11 cellular contexts compared by ENCODE assay signal in the genomic region with DNA sequence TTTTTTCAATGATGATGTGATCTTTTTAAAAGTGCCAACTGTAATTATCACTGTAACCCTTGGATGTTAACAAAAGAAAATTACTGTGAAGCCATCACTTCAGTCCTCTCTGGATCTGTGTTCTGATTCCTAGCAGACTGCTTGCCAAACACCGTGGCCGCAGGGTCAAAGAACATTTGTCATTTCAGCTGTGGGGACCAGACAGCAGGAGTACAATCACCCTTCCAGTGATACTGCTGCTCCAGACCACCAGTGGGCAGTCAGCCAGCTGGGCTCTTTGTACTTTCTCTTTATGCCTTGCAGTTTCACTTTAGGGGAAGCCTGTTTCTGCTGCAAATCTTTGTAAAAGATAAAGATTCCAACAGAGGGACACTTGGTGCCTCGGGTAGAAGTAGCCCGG.
DNase-seq lines count a peak whose midpoint lies in the region; ATAC-seq and TF ChIP-seq lines count a peak whose summit lies in the region.
"Had no signal": no experiment of that assay in that cellular context is flagged by ENCODE, and none has a peak within 500 bp of the region (broad histone marks: within the 10 kb centered on the region; RNA-seq: fewer than 3 reads in every experiment).

No MANE protein-coding gene starts in this region.

- H3K27me3 Mint-ChIP-seq in endodermal cell (ENCODE audit: insufficient read depth) (no peaks in the 10 kb centered on the region), endothelial cell (ENCODE audit: unreplicated experiment) (no peaks in the 10 kb centered on the region)
- H3K27me3 Mint-ChIP-seq in activated naive CD8-positive, alpha-beta T cell treated with anti-CD3 and anti-CD28 coated beads, Interleukin-2, amount 50 U/mL, for 24 hours, result no peaks in the 10 kb centered on the region

- WGBS in endodermal cell (ENCODE audit: insufficient coverage in 1 of 2, insufficient read length in 1 of 2), 2 experiments, result 81 to 92% methylated on average over 4 of the region's 4 CpGs
- WGBS in mesenchymal stem cell, result 53% methylated on average over 4 of the region's 4 CpGs

- DNase-seq in stimulated activated CD4-positive, alpha-beta T cell treated with anti-CD3 and anti-CD28 coated beads, Interleukin-1b, Interleukin-23, amount 100 ng/mL, for 48 hours, result peak; percentile 1
- DNase-seq in stimulated activated CD4-positive, alpha-beta T cell treated with anti-CD3 and anti-CD28 coated beads, Interleukin-4, amount 100 ng/mL, for 24 hours, result no peak
- DNase-seq in endodermal cell, result no peak
- peak; percentile 67 for DNase-seq in mesenchymal stem cell
- no peak for DNase-seq in activated naive CD8-positive, alpha-beta T cell treated with anti-CD3 and anti-CD28 coated beads, Interleukin-2, amount 50 U/mL, for 24 hours
- DNase-seq in endothelial cell (ENCODE audit: low spot score), result no peak
- DNase-seq: hippocampal formation; stimulated activated CD4-positive, alpha-beta T cell treated with anti-CD3 and anti-CD28 coated beads, Interleukin-4, amount 100 ng/mL, for 1 hour had no signal

- H2AFZ ChIP-seq in mesenchymal stem cell (ENCODE audit: low read depth, low read length), result no peak overlapping the region

- H3K27ac ChIP-seq in endodermal cell (ENCODE audit: low read depth, low read length), result no peak overlapping the region
- no peak overlapping the region for H3K27ac ChIP-seq in mesenchymal stem cell (ENCODE audit: low read length, poor library complexity, severe bottlenecking)

- H3K27ac Mint-ChIP-seq in endodermal cell (no peak overlapping the region), endothelial cell (ENCODE audit: unreplicated experiment) (no peak overlapping the region)
- H3K27ac Mint-ChIP-seq in activated naive CD8-positive, alpha-beta T cell treated with anti-CD3 and anti-CD28 coated beads, Interleukin-2, amount 50 U/mL, for 24 hours, result no peak overlapping the region
- H3K27ac Mint-ChIP-seq: natural killer cell treated with Interleukin-12 subunit alpha and Interleukin-12 subunit beta and Interleukin-15 and Interleukin-18, amount 100 ng/mL, for 72 hours had no signal

- no peak overlapping the region for H2BK5ac ChIP-seq in mesenchymal stem cell (ENCODE audit: low read depth, low read length, poor library complexity, severe bottlenecking)

- H3K9ac ChIP-seq in endodermal cell (ENCODE audit: extremely low read depth, low read length, poor library complexity, severe bottlenecking), result no peak overlapping the region
- H3K9ac ChIP-seq in mesenchymal stem cell (ENCODE audit: low read length), result peak overlapping the region; percentile 48

- H3K14ac ChIP-seq in mesenchymal stem cell (ENCODE audit: low read length in 2 of 2), result no peak overlapping the region

- no peak overlapping the region for H2BK15ac ChIP-seq in mesenchymal stem cell (ENCODE audit: low read depth, poor library complexity, severe bottlenecking)

- peak; percentile 64 for TF ChIP-seq CTCF in endodermal cell (conservative IDR thresholded peaks at IDR 0.05)
- TF ChIP-seq CTCF in endothelial cell (IDR thresholded peaks at IDR 0.05; ENCODE audit: unreplicated experiment), result no peak

- H3K27me3 ChIP-seq in endodermal cell (ENCODE audit: control insufficient read depth, insufficient read depth, low read length, poor library complexity, severe bottlenecking) (no peaks in the 10 kb centered on the region), mesenchymal stem cell (ENCODE audit: control insufficient read depth in 1 of 2, insufficient read depth in 1 of 2, low read length in 2 of 2) (no peaks in the 10 kb centered on the region)

- no peak overlapping the region for H4K91ac ChIP-seq in mesenchymal stem cell (ENCODE audit: low read length)

- no peak overlapping the region for H3K23ac ChIP-seq in mesenchymal stem cell (ENCODE audit: low read length in 2 of 2)

- H3K9me3 Mint-ChIP-seq in endodermal cell (no peaks in the 10 kb centered on the region), endothelial cell (ENCODE audit: unreplicated experiment) (no peaks in the 10 kb centered on the region)
- H3K9me3 Mint-ChIP-seq in activated naive CD8-positive, alpha-beta T cell treated with anti-CD3 and anti-CD28 coated beads, Interleukin-2, amount 50 U/mL, for 24 hours, result no peaks in the 10 kb centered on the region
- H3K9me3 Mint-ChIP-seq: natural killer cell treated with Interleukin-12 subunit alpha and Interleukin-12 subunit beta and Interleukin-15 and Interleukin-18, amount 100 ng/mL, for 72 hours had no signal

- H3K36me3 ChIP-seq in endodermal cell (ENCODE audit: control insufficient read depth, insufficient read depth, low read length) (no peaks in the 10 kb centered on the region), mesenchymal stem cell (ENCODE audit: control insufficient read depth in 1 of 2, insufficient read depth in 2 of 2, low read depth in 1 of 2, low read length in 2 of 2) (no peaks in the 10 kb centered on the region)

- H3K4me1 Mint-ChIP-seq in endodermal cell, result peaks cover 11% of the 10 kb centered on the region
- H3K4me1 Mint-ChIP-seq in activated naive CD8-positive, alpha-beta T cell treated with anti-CD3 and anti-CD28 coated beads, Interleukin-2, amount 50 U/mL, for 24 hours, result no peaks in the 10 kb centered on the region
- no peaks in the 10 kb centered on the region for H3K4me1 Mint-ChIP-seq in endothelial cell (ENCODE audit: unreplicated experiment)

- no peak overlapping the region for H2BK120ac ChIP-seq in mesenchymal stem cell (ENCODE audit: low read depth, low read length)

- ATAC-seq in HG03432 (IDR thresholded peaks at IDR 0.05; ENCODE audit: unreplicated experiment), result no peak
- ATAC-seq in activated naive CD8-positive, alpha-beta T cell treated with anti-CD3 and anti-CD28 coated beads, Interleukin-2, amount 50 U/mL, for 24 hours, result no peak
- no peak for ATAC-seq in GM21390 (IDR thresholded peaks at IDR 0.05; ENCODE audit: unreplicated experiment)
- ATAC-seq: natural killer cell treated with Interleukin-12 subunit alpha and Interleukin-12 subunit beta and Interleukin-15 and Interleukin-18, amount 100 ng/mL, for 72 hours had no signal

- H3K4me1 ChIP-seq in endodermal cell (ENCODE audit: control insufficient read depth, insufficient read depth, low read length) (no peaks in the 10 kb centered on the region), mesenchymal stem cell (ENCODE audit: control insufficient read depth, insufficient read depth, low read depth, low read length) (no peaks in the 10 kb centered on the region)

- H2BK12ac ChIP-seq in mesenchymal stem cell (ENCODE audit: low read length in 2 of 2), result no peak overlapping the region

- no peaks in the 10 kb centered on the region for H3K79me1 ChIP-seq in mesenchymal stem cell (replicated peaks; ENCODE audit: low read length, poor library complexity, severe bottlenecking)

- no peak overlapping the region for H4K8ac ChIP-seq in mesenchymal stem cell (ENCODE audit: low read length)

- H3K4me3 Mint-ChIP-seq in endodermal cell, result no peak overlapping the region
- H3K4me3 Mint-ChIP-seq in activated naive CD8-positive, alpha-beta T cell treated with anti-CD3 and anti-CD28 coated beads, Interleukin-2, amount 50 U/mL, for 24 hours, result no peak overlapping the region
- H3K4me3 Mint-ChIP-seq in endothelial cell (ENCODE audit: unreplicated experiment), result no peak overlapping the region
- H3K4me3 Mint-ChIP-seq: natural killer cell treated with Interleukin-12 subunit alpha and Interleukin-12 subunit beta and Interleukin-15 and Interleukin-18, amount 100 ng/mL, for 72 hours had no signal

- no peak overlapping the region for H3K4me2 ChIP-seq in mesenchymal stem cell (ENCODE audit: low read length, poor library complexity, severe bottlenecking)

- H2AK5ac ChIP-seq in mesenchymal stem cell (ENCODE audit: low read length, severe bottlenecking), result no peak overlapping the region

- H3K36me3 Mint-ChIP-seq in endodermal cell (ENCODE audit: low read depth), result no peaks in the 10 kb centered on the region
- H3K36me3 Mint-ChIP-seq in activated naive CD8-positive, alpha-beta T cell treated with anti-CD3 and anti-CD28 coated beads, Interleukin-2, amount 50 U/mL, for 24 hours (ENCODE audit: low read depth), result no peaks in the 10 kb centered on the region
- H3K36me3 Mint-ChIP-seq in endothelial cell (ENCODE audit: low read depth, unreplicated experiment), result no peaks in the 10 kb centered on the region
- H3K36me3 Mint-ChIP-seq: natural killer cell treated with Interleukin-12 subunit alpha and Interleukin-12 subunit beta and Interleukin-15 and Interleukin-18, amount 100 ng/mL, for 72 hours had no signal

- H3K9me3 ChIP-seq in endodermal cell (ENCODE audit: control insufficient read depth, low read length) (no peaks in the 10 kb centered on the region), mesenchymal stem cell (ENCODE audit: control insufficient read depth, low read length) (peaks cover 3% of the 10 kb centered on the region)

- no peak overlapping the region for H3K4me3 ChIP-seq in endodermal cell (ENCODE audit: low read length)
- peak overlapping the region in 1 of 2 experiments; percentile 31 for H3K4me3 ChIP-seq in mesenchymal stem cell (ENCODE audit: insufficient read depth in 1 of 2, low read depth in 1 of 2, low read length in 2 of 2)

- H3K18ac ChIP-seq in mesenchymal stem cell (ENCODE audit: low read depth in 1 of 2, low read length in 2 of 2), result no peak overlapping the region

- H3K4ac ChIP-seq in mesenchymal stem cell (ENCODE audit: low read depth in 1 of 2, low read length in 2 of 2), result no peak overlapping the region

Comparison
In these comparisons a context has a peak if more than half of its experiments do, and no peak if none do; other contexts are left out.
1. DNase-seq: peak in stimulated activated CD4-positive, alpha-beta T cell treated with anti-CD3 and anti-CD28 coated beads, Interleukin-1b, Interleukin-23, amount 100 ng/mL, for 48 hours (single experiment) and mesenchymal stem cell (single experiment); none in stimulated activated CD4-positive, alpha-beta T cell treated with anti-CD3 and anti-CD28 coated beads, Interleukin-4, amount 100 ng/mL, for 24 hours (single experiment), endodermal cell (single experiment), activated naive CD8-positive, alpha-beta T cell treated with anti-CD3 and anti-CD28 coated beads, Interleukin-2, amount 50 U/mL, for 24 hours (single experiment) and endothelial cell (single experiment).